15 cellular contexts compared by ENCODE assay signal in genomic region chr5:159427180-159428012, GRCh38.
DNase-seq lines count a peak whose midpoint lies in the region; ATAC-seq and TF ChIP-seq lines count a peak whose summit lies in the region.
"Had no signal": no experiment of that assay in that cellular context is flagged by ENCODE, and none has a peak within 500 bp of the region (broad histone marks: within the 10 kb centered on the region; RNA-seq: fewer than 3 reads in every experiment).

No MANE protein-coding gene starts in this region.

- POLR2A ChIA-PET in CD8-positive, alpha-beta memory T cell (lab: Charles Lee): interaction anchor here (1.4 kb wide), 1 partner anchor 15 kb away, joined by 7 read pairs; no protein-coding TSS in a partner anchor

- no peaks in the 10 kb centered on the region for H3K9me2 ChIP-seq in Karpas-422 (replicated peaks; ENCODE audit: insufficient read depth, low read length)

- H3K79me2 ChIP-seq in Karpas-422 (ENCODE audit: low read length): no peaks in the 10 kb centered on the region

- no peaks in the 10 kb centered on the region for H3K9me3 ChIP-seq in CD8-positive, alpha-beta memory T cell (ENCODE audit: low read length)
- H3K9me3 ChIP-seq in Karpas-422 (ENCODE audit: low read length) (no peaks in the 10 kb centered on the region), breast epithelium (no peaks in the 10 kb centered on the region)
- H3K9me3 ChIP-seq: left lung, thoracic aorta had no signal

- CTCF ChIA-PET in CD8-positive, alpha-beta memory T cell (lab: Charles Lee): interaction anchor here (1.1 to 1.4 kb wide), 2 partner anchors 13 to 24 kb away, joined by 3 read pairs; no protein-coding TSS in a partner anchor

- peaks cover 35% of the 10 kb centered on the region for H3K4me1 ChIP-seq in CD8-positive, alpha-beta memory T cell (ENCODE audit: insufficient read depth, low read length)
- no peaks in the 10 kb centered on the region for H3K4me1 ChIP-seq in Karpas-422 (ENCODE audit: low read length)
- H3K4me1 ChIP-seq in breast epithelium: no peaks in the 10 kb centered on the region
- H3K4me1 ChIP-seq: left lung had no signal

- H3K27me3 Mint-ChIP-seq in CD8-positive, alpha-beta memory T cell: peaks cover 0 to 5% of the 10 kb centered on the region in 2 donors
- H3K27me3 Mint-ChIP-seq in T-helper 1 cell treated with Interleukin-12 subunit alpha and Interleukin-12 subunit beta and Interleukin-4 antibody, amounts not matched to agents 30 μg/mL and 1 μg/mL, for 36 hours (ENCODE audit: low read depth): peaks cover 41% of the 10 kb centered on the region
- H3K27me3 Mint-ChIP-seq in CD14-positive monocyte (ENCODE audit: low read depth in 3 of 3): no peaks in the 10 kb centered on the region
- H3K27me3 Mint-ChIP-seq: CD4-positive, alpha-beta T cell had no signal

- no peak overlapping the region for H2AFZ ChIP-seq in Karpas-422 (ENCODE audit: low read length)

- TF ChIP-seq CTCF in CD14-positive monocyte (IDR thresholded peaks at IDR 0.05): no peak
- TF ChIP-seq CTCF in breast epithelium (IDR thresholded peaks at IDR 0.05): no peak

- H3K4me1 Mint-ChIP-seq in CD8-positive, alpha-beta memory T cell: peaks cover 55 to 66% (median 60%) of the 10 kb centered on the region in 3 donors
- peaks cover 56% of the 10 kb centered on the region for H3K4me1 Mint-ChIP-seq in T-helper 1 cell treated with Interleukin-12 subunit alpha and Interleukin-12 subunit beta and Interleukin-4 antibody, amounts not matched to agents 30 μg/mL and 1 μg/mL, for 36 hours (ENCODE audit: low read depth)
- H3K4me1 Mint-ChIP-seq in CD14-positive monocyte: peaks cover 21% of the 10 kb centered on the region

- no peaks in the 10 kb centered on the region for H3K36me3 Mint-ChIP-seq in CD8-positive, alpha-beta memory T cell
- peaks cover 27% of the 10 kb centered on the region for H3K36me3 Mint-ChIP-seq in T-helper 1 cell treated with Interleukin-12 subunit alpha and Interleukin-12 subunit beta and Interleukin-4 antibody, amounts not matched to agents 30 μg/mL and 1 μg/mL, for 36 hours (ENCODE audit: low read depth)
- no peaks in the 10 kb centered on the region for H3K36me3 Mint-ChIP-seq in CD14-positive monocyte

- TF ChIP-seq POLR2A in breast epithelium (IDR thresholded peaks at IDR 0.05): no peak

- peak overlapping the region in 6 of 7 donors; percentile 67 to 84 (median 74) for H3K4me3 Mint-ChIP-seq in CD8-positive, alpha-beta memory T cell
- peak overlapping the region; percentile 20 for H3K4me3 Mint-ChIP-seq in T-helper 1 cell treated with Interleukin-12 subunit alpha and Interleukin-12 subunit beta and Interleukin-4 antibody, amounts not matched to agents 30 μg/mL and 1 μg/mL, for 36 hours
- H3K4me3 Mint-ChIP-seq in CD14-positive monocyte: no peak overlapping the region
- H3K4me3 Mint-ChIP-seq: CD4-positive, alpha-beta T cell had no signal

- intact Hi-C loops in CD14-positive monocyte (cut with micrococcal nuclease): no loop called here
- intact Hi-C loops in breast epithelium (cut with DNase I; ENCODE audit: low total_unique reads): no loop called here

- H3K4me2 ChIP-seq in Karpas-422 (ENCODE audit: low read depth, low read length, poor library complexity, severe bottlenecking): no peak overlapping the region

- no peak overlapping the region for H3K27ac ChIP-seq in CD8-positive, alpha-beta memory T cell (ENCODE audit: low read depth, low read length)
- H3K27ac ChIP-seq in Karpas-422 (ENCODE audit: low read length): no peak overlapping the region
- H3K27ac ChIP-seq in substantia nigra (ENCODE audit: low read depth, low read length, poor library complexity, severe bottlenecking): no peak overlapping the region
- no peak overlapping the region for H3K27ac ChIP-seq in breast epithelium
- H3K27ac ChIP-seq: epithelial cell of prostate, left lung, thoracic aorta had no signal

- peak overlapping the region; percentile 51 to 96 (median 84) for H3K27ac Mint-ChIP-seq in CD8-positive, alpha-beta memory T cell
- peak overlapping the region; percentile 87 for H3K27ac Mint-ChIP-seq in T-helper 1 cell treated with Interleukin-12 subunit alpha and Interleukin-12 subunit beta and Interleukin-4 antibody, amounts not matched to agents 30 μg/mL and 1 μg/mL, for 36 hours
- peak overlapping the region in 1 of 7 donors; percentile 11 for H3K27ac Mint-ChIP-seq in CD14-positive monocyte
- H3K27ac Mint-ChIP-seq: CD4-positive, alpha-beta T cell had no signal

- H4K20me1 ChIP-seq in Karpas-422 (ENCODE audit: insufficient read depth, low read depth, low read length): no peaks in the 10 kb centered on the region

- peak; percentile 77 for ATAC-seq in GM19043 (IDR thresholded peaks at IDR 0.05; ENCODE audit: low read depth, unreplicated experiment)
- peak; percentile 70 for ATAC-seq in HG02870 (IDR thresholded peaks at IDR 0.05; ENCODE audit: unreplicated experiment)
- ATAC-seq: left lung had no signal

- H3K9ac ChIP-seq in Karpas-422 (ENCODE audit: low read length): no peak overlapping the region

- H3K9me3 Mint-ChIP-seq in CD8-positive, alpha-beta memory T cell: no peaks in the 10 kb centered on the region
- H3K9me3 Mint-ChIP-seq in T-helper 1 cell treated with Interleukin-12 subunit alpha and Interleukin-12 subunit beta and Interleukin-4 antibody, amounts not matched to agents 30 μg/mL and 1 μg/mL, for 36 hours: peaks cover 9% of the 10 kb centered on the region
- peaks cover 0 to 2% (median 0%) of the 10 kb centered on the region in 7 donors for H3K9me3 Mint-ChIP-seq in CD14-positive monocyte
- H3K9me3 Mint-ChIP-seq: CD4-positive, alpha-beta T cell had no signal

- no peak overlapping the region for H3K4me3 ChIP-seq in CD8-positive, alpha-beta memory T cell (ENCODE audit: low read length)
- H3K4me3 ChIP-seq in Karpas-422 (ENCODE audit: low read length): no peak overlapping the region
- no peak overlapping the region for H3K4me3 ChIP-seq in breast epithelium
- H3K4me3 ChIP-seq: left lung, skin epidermis, thoracic aorta had no signal

- H3K36me3 ChIP-seq in CD8-positive, alpha-beta memory T cell (ENCODE audit: insufficient read depth, low read length): no peaks in the 10 kb centered on the region
- H3K36me3 ChIP-seq in Karpas-422 (ENCODE audit: insufficient read depth, low read length) (no peaks in the 10 kb centered on the region), breast epithelium (no peaks in the 10 kb centered on the region)
- H3K36me3 ChIP-seq: left lung, thoracic aorta had no signal

- H3K27me3 ChIP-seq in CD8-positive, alpha-beta memory T cell (ENCODE audit: insufficient read depth, low read length, poor library complexity, severe bottlenecking): no peaks in the 10 kb centered on the region
- H3K27me3 ChIP-seq in Karpas-422 (ENCODE audit: low read length) (0 out of 2 replicates have a peak, but pooled peaks cover 3% of the 10 kb centered on the region), breast epithelium (no peaks in the 10 kb centered on the region)
- H3K27me3 ChIP-seq: left lung had no signal

- peak in 1 of 5 donors; percentile 4 for DNase-seq in CD8-positive, alpha-beta memory T cell
- DNase-seq in Karpas-422 (no peak), substantia nigra (lab: John Stamatoyannopoulos, UW) (no peak), CD14-positive monocyte (ENCODE audit: low spot score) (no peak), breast epithelium (ENCODE audit: low spot score in 2 of 2) (no peak)
- DNase-seq: CD4-positive, alpha-beta T cell; left lung; NCI-H2107; SW 1271 had no signal

Comparison
In these comparisons a context has a peak if more than half of its experiments do, and no peak if none do; other contexts are left out.
1. H3K4me3 Mint-ChIP-seq: peak in CD8-positive, alpha-beta memory T cell (6 of 7) and T-helper 1 cell treated with Interleukin-12 subunit alpha and Interleukin-12 subunit beta and Interleukin-4 antibody, amounts not matched to agents 30 μg/mL and 1 μg/mL, for 36 hours (single experiment); none in CD14-positive monocyte (0 of 2).